ENCODE assay signal across 1 cellular context in the genomic region with DNA sequence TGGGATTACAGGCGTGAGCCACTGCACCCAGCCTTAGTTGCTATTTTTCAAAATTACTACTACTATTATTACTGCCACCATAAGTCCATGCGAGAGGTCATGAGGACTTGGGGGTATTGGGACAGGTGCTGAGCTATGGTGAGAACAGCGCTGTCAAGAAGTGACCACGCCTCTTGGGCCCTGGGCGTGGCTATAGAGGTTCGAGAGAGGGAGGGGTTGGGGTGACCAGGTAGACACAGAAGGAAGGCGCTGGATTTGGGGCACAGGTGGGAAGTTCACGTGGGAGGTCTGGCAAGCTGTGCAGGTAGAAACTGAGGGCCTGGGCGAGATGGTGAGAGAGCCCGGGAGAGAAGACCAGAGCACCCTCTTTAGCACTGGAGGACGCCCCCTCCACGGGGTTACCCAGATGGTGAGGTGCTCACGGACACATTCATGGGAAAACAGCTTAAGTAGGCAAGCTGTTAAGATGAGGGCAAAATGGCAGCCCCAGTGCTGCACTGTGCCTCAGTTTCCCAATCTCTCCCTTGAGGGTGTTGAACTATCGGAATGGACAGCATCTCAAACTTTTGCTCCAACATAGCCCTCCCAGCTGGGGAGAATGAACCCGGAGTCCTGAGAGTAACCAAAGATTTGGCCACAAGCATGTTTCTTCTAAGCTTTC.
TF ChIP-seq lines count a peak whose summit lies in the region.

No MANE protein-coding gene starts in this region.

TF ChIP-seq in HCT116, 20 proteins besides CTCF, POLR2A, EP300 and RAD21 (continued from another document):
- TF ChIP-seq, protein P1, sequence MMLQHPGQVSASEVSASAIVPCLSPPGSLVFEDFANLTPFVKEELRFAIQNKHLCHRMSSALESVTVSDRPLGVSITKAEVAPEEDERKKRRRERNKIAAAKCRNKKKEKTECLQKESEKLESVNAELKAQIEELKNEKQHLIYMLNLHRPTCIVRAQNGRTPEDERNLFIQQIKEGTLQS (IDR thresholded peaks at IDR 0.05): no peak
- TF ChIP-seq EZH2 (IDR thresholded peaks at IDR 0.05): no peak
- no peak for TF ChIP-seq SIN3A (IDR thresholded peaks at IDR 0.05; ENCODE audit: low read depth)
- TF ChIP-seq ZFX (IDR thresholded peaks at IDR 0.05): no peak
- no peak for TF ChIP-seq TCF7L2 (IDR thresholded peaks at IDR 0.05; ENCODE audit: borderline replicate concordance, extremely low read depth, insufficient read depth, insufficient read length)
- TF ChIP-seq, protein P2, sequence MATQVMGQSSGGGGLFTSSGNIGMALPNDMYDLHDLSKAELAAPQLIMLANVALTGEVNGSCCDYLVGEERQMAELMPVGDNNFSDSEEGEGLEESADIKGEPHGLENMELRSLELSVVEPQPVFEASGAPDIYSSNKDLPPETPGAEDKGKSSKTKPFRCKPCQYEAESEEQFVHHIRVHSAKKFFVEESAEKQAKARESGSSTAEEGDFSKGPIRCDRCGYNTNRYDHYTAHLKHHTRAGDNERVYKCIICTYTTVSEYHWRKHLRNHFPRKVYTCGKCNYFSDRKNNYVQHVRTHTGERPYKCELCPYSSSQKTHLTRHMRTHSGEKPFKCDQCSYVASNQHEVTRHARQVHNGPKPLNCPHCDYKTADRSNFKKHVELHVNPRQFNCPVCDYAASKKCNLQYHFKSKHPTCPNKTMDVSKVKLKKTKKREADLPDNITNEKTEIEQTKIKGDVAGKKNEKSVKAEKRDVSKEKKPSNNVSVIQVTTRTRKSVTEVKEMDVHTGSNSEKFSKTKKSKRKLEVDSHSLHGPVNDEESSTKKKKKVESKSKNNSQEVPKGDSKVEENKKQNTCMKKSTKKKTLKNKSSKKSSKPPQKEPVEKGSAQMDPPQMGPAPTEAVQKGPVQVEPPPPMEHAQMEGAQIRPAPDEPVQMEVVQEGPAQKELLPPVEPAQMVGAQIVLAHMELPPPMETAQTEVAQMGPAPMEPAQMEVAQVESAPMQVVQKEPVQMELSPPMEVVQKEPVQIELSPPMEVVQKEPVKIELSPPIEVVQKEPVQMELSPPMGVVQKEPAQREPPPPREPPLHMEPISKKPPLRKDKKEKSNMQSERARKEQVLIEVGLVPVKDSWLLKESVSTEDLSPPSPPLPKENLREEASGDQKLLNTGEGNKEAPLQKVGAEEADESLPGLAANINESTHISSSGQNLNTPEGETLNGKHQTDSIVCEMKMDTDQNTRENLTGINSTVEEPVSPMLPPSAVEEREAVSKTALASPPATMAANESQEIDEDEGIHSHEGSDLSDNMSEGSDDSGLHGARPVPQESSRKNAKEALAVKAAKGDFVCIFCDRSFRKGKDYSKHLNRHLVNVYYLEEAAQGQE (IDR thresholded peaks at IDR 0.05; ENCODE audit: low read depth): no peak
- TF ChIP-seq SRF (IDR thresholded peaks at IDR 0.05; ENCODE audit: low read depth): no peak
- TF ChIP-seq, protein P3, sequence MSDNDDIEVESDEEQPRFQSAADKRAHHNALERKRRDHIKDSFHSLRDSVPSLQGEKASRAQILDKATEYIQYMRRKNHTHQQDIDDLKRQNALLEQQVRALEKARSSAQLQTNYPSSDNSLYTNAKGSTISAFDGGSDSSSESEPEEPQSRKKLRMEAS (IDR thresholded peaks at IDR 0.05): no peak
